ENCODE assay signal across 1 cellular context in genomic region chr1:152981181-152981871, GRCh38.
TF ChIP-seq lines count a peak whose summit lies in the region.

No MANE protein-coding gene starts in this region.

TF ChIP-seq in IMR-90, 13 proteins besides CTCF, POLR2A, EP300 and RAD21:
- TF ChIP-seq USF2 (IDR thresholded peaks at IDR 0.05; ENCODE audit: low read depth, low read length) (no peak), BHLHE40 (IDR thresholded peaks at IDR 0.05; ENCODE audit: low read depth, low read length) (no peak), MXI1 (IDR thresholded peaks at IDR 0.05; ENCODE audit: borderline replicate concordance, low read depth, low read length) (no peak), CHD1 (IDR thresholded peaks at IDR 0.05; ENCODE audit: low read depth, low read length) (no peak), RCOR1 (IDR thresholded peaks at IDR 0.05; ENCODE audit: insufficient replicate concordance, low read length) (no peak), ELK1 (IDR thresholded peaks at IDR 0.05; ENCODE audit: borderline replicate concordance, low read depth, low read length) (no peak), SMC3 (IDR thresholded peaks at IDR 0.05; ENCODE audit: low read depth, low read length) (no peak), CEBPB (IDR thresholded peaks at IDR 0.05; ENCODE audit: low read depth, low read length) (no peak), RFX5 (IDR thresholded peaks at IDR 0.05; ENCODE audit: low read depth, low read length) (no peak), MAFK (IDR thresholded peaks at IDR 0.05; ENCODE audit: low read depth, low read length) (no peak), MAZ (IDR thresholded peaks at IDR 0.05; ENCODE audit: borderline replicate concordance, low read depth, low read length) (no peak), FOS (IDR thresholded peaks at IDR 0.05; ENCODE audit: low read depth, low read length) (no peak), NFE2L2 (IDR thresholded peaks at IDR 0.05; ENCODE audit: low read depth, low read length) (no peak)
